Comparison of ENCODE assay signal across 10 cellular contexts in the genomic region with DNA sequence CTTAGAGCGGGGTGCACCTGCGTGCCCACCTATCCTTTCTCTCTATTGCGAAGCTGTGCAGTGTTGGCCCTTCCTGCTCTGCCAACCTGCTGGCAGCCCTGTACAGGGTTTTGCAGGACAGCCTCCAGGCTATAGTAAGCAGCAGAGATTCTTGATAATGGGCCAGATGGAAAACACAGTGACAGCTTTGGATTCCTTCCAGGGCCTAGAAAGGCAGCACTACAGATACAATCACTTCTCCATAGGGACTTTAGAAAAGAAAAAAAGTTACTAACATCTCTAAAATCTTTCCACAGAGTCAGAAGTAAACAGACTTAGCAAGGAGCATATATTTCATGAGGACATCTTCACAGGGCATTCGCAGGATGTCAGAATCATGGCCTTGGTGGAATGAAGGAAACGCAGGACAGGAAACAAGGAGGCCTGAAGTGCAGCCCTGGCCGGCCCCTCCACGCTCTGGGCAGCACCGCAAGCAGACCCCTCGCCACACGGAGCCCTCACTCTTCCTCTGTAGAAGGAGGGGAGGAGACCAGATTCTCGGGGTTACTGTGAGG.
DNase-seq lines count a peak whose midpoint lies in the region; ATAC-seq and TF ChIP-seq lines count a peak whose summit lies in the region.
"Had no signal": no experiment of that assay in that cellular context is flagged by ENCODE, and none has a peak within 500 bp of the region (broad histone marks: within the 10 kb centered on the region; RNA-seq: fewer than 3 reads in every experiment).

No MANE protein-coding gene starts in this region.

- WGBS in lung, 2 donors = 34 to 37% methylated on average over 11 of the region's 11 CpGs

- H3K4me3 ChIP-seq in choroid plexus epithelial cell (ENCODE audit: low read depth, low read length) (no peak overlapping the region), lung (no peak overlapping the region)

- H3K4me1 ChIP-seq in lung (ENCODE audit: control insufficient read depth in 2 of 2, insufficient read depth in 2 of 2, low read length in 2 of 2) = peaks cover 5 to 12% of the 10 kb centered on the region in 2 donors

- H3K27ac ChIP-seq in lung (ENCODE audit: low read depth in 1 of 2, low read length in 1 of 2) = peak overlapping the region in 1 of 2 donors; percentile 15

- DNase-seq in Right ventricle myocardium superior (peak; percentile 60), cardiac septum (ENCODE audit: low spot score) (no peak), choroid plexus epithelial cell (ENCODE audit: low read depth) (peak; percentile 95), lung (ENCODE audit: low spot score) (peak; percentile 42), occipital lobe (lab: John Stamatoyannopoulos, UW) (no peak), medulla oblongata (ENCODE audit: extremely low spot score) (no peak), NCI-H510A (lab: John Stamatoyannopoulos, UW) (no peak)
- DNase-seq: NCI-H446; stimulated activated naive CD8-positive, alpha-beta T cell treated with anti-CD3 and anti-CD28 coated beads, Interleukin-15, Interleukin-2, amounts not matched to agents 100 U/mL and 50 U/mL, for 24 hours had no signal

- intact Hi-C loops in Right ventricle myocardium superior (cut with DNase I) = no loop called here
- intact Hi-C loops in cardiac septum (cut with DNase I) = no loop called here

- H3K27me3 ChIP-seq in lung (ENCODE audit: control insufficient read depth, insufficient read depth) = no peaks in the 10 kb centered on the region

- ATAC-seq in Right ventricle myocardium superior (ENCODE audit: poor library complexity) (peak; percentile 88), lung (ENCODE audit: insufficient read depth, low FRiP score) (no peak), GM21515 (IDR thresholded peaks at IDR 0.05; ENCODE audit: unreplicated experiment) (no peak)
- ATAC-seq: stimulated activated naive CD8-positive, alpha-beta T cell treated with anti-CD3 and anti-CD28 coated beads, Interleukin-15, Interleukin-2, amounts not matched to agents 100 U/mL and 50 U/mL, for 24 hours had no signal

- TF ChIP-seq CTCF in choroid plexus epithelial cell (conservative IDR thresholded peaks at IDR 0.05; ENCODE audit: low read depth, low read length) = no peak
- no peak for TF ChIP-seq CTCF in lung (IDR thresholded peaks at IDR 0.05; ENCODE audit: control extremely low read depth, extremely low read depth)

- no peaks in the 10 kb centered on the region for H3K36me3 ChIP-seq in lung (ENCODE audit: control insufficient read depth in 2 of 2, insufficient read depth in 2 of 2, low read length in 2 of 2)

- H3K9me3 ChIP-seq in lung (ENCODE audit: control insufficient read depth in 2 of 2, insufficient read depth in 1 of 2, low read length in 1 of 2) = no peaks in the 10 kb centered on the region

Comparison
In these comparisons a context has a peak if more than half of its experiments do, and no peak if none do; other contexts are left out.
1. DNase-seq: peak in Right ventricle myocardium superior (single experiment), choroid plexus epithelial cell (single experiment) and lung (single experiment); none in cardiac septum (single experiment), occipital lobe (single experiment), medulla oblongata (single experiment) and NCI-H510A (single experiment).